Comparison of ENCODE assay signal across 8 cellular contexts in genomic region chr1:245310605-245311531, GRCh38.
DNase-seq lines count a peak whose midpoint lies in the region; ATAC-seq and TF ChIP-seq lines count a peak whose summit lies in the region.

No MANE protein-coding gene starts in this region.

- H3K4me1 ChIP-seq in sigmoid colon: peaks cover 0 to 9% (median 0%) of the 10 kb centered on the region in 4 donors

- H3K4me3 ChIP-seq in GM12864 (ENCODE audit: low read depth, low read length): peak overlapping the region; percentile 17
- peak overlapping the region; percentile 6 for H3K4me3 ChIP-seq in choroid plexus epithelial cell (ENCODE audit: low read depth, low read length)
- H3K4me3 ChIP-seq in skeletal muscle cell (ENCODE audit: low read depth, low read length): no peak overlapping the region
- no peak overlapping the region for H3K4me3 ChIP-seq in sigmoid colon

- intact Hi-C loops in sigmoid colon (cut with DNase I): no loop called here

- no peaks in the 10 kb centered on the region for H3K9me3 ChIP-seq in sigmoid colon

- H3K36me3 ChIP-seq in sigmoid colon: no peaks in the 10 kb centered on the region

- TF ChIP-seq CTCF in GM12864 (IDR thresholded peaks at IDR 0.05; ENCODE audit: low read depth, low read length, missing control alignments): no peak
- TF ChIP-seq CTCF in choroid plexus epithelial cell (conservative IDR thresholded peaks at IDR 0.05; ENCODE audit: low read depth, low read length): no peak
- no peak for TF ChIP-seq CTCF in sigmoid colon (IDR thresholded peaks at IDR 0.05)

- H3K27me3 ChIP-seq in sigmoid colon: peaks cover 0 to 17% (median 0%) of the 10 kb centered on the region in 3 donors

- no peak overlapping the region for H3K27ac ChIP-seq in sigmoid colon

- no peak for TF ChIP-seq EP300 in sigmoid colon (IDR thresholded peaks at IDR 0.05)

- DNase-seq in GM12864 (ENCODE audit: low read depth) (peak; percentile 13), NCI-H2227 treated with DMSO at 0.1 percent for 48 hours (lab: John Stamatoyannopoulos, UW) (peak; percentile 77), choroid plexus epithelial cell (ENCODE audit: low read depth) (peak; percentile 57), skeletal muscle cell (ENCODE audit: low read depth) (peak; percentile 14), GOT3 (lab: John Stamatoyannopoulos, UW) (no peak), sigmoid colon (no peak), 8988T (no peak)

- no peak for TF ChIP-seq POLR2A in sigmoid colon (IDR thresholded peaks at IDR 0.05)

- peak; percentile 67 for ATAC-seq in GM21786 (IDR thresholded peaks at IDR 0.05; ENCODE audit: unreplicated experiment)

- 19 to 39% methylated on average over 21 of the region's 21 CpGs for WGBS in sigmoid colon, 2 donors

Comparison
In these comparisons a context has a peak if more than half of its experiments do, and no peak if none do; other contexts are left out.
1. DNase-seq: peak in GM12864 (single experiment), NCI-H2227 treated with DMSO at 0.1 percent for 48 hours (single experiment), choroid plexus epithelial cell (single experiment) and skeletal muscle cell (single experiment); none in GOT3 (single experiment), sigmoid colon (single experiment) and 8988T (single experiment).
2. H3K4me3 ChIP-seq: peak in GM12864 (single experiment) and choroid plexus epithelial cell (single experiment); none in skeletal muscle cell (single experiment) and sigmoid colon (0 of 4).